ENCODE assay signal across 16 cellular contexts in genomic region chr1:91611498-91611917, GRCh38.
DNase-seq lines count a peak whose midpoint lies in the region; ATAC-seq and TF ChIP-seq lines count a peak whose summit lies in the region.
"Had no signal": no experiment of that assay in that cellular context is flagged by ENCODE, and none has a peak within 500 bp of the region (broad histone marks: within the 10 kb centered on the region; RNA-seq: fewer than 3 reads in every experiment).

No MANE protein-coding gene starts in this region.

- H3K27ac ChIP-seq in BLaER1 = no peak overlapping the region
- H3K27ac ChIP-seq: neutrophil had no signal

- H3K4me3 ChIP-seq in BLaER1 = no peak overlapping the region
- no peak overlapping the region for H3K4me3 ChIP-seq in mucosa of descending colon
- H3K4me3 ChIP-seq: adrenal gland had no signal

- peak overlapping the region; percentile 58 for H3K4me2 ChIP-seq in BLaER1

- H3K4me1 ChIP-seq in BLaER1 = peaks cover 19% of the 10 kb centered on the region
- H3K4me1 ChIP-seq in mucosa of descending colon (ENCODE audit: low read depth) = no peaks in the 10 kb centered on the region
- H3K4me1 ChIP-seq: adrenal gland had no signal

- intact Hi-C loops in mucosa of descending colon (cut with DNase I, micrococcal nuclease) = no loop called here

- TF ChIP-seq CTCF in mucosa of descending colon (IDR thresholded peaks at IDR 0.05) = no peak

- no peaks in the 10 kb centered on the region for H4K20me1 ChIP-seq in BLaER1

- peak; percentile 92 for ATAC-seq in mucosa of descending colon
- no peak for ATAC-seq in HG02571 (IDR thresholded peaks at IDR 0.05; ENCODE audit: unreplicated experiment)

- DNase-seq in ecto neural progenitor cell (ENCODE audit: low spot score) = peak; percentile 71
- DNase-seq in mucosa of descending colon = peak; percentile 50 to 65 (median 65)
- DNase-seq in kidney glomerular epithelial cell (lab: John Stamatoyannopoulos, UW) = no peak
- no peak for DNase-seq in stimulated activated CD4-positive, alpha-beta T cell treated with anti-CD3 and anti-CD28 coated beads, Interleukin-4, amount 100 ng/mL, for 1 hour
- DNase-seq in germinal center (ENCODE audit: low spot score) = no peak
- DNase-seq: activated CD4-positive, CD25-positive, alpha-beta regulatory T cell; cortex of kidney; DND-41; KG1; kidney; NCI-H2029 treated with DMSO at 0.1 percent for 48 hours had no signal

- peak; percentile 90 for TF ChIP-seq EP300 in Ishikawa (IDR thresholded peaks at IDR 0.05; ENCODE audit: borderline replicate concordance)

- H3K9me3 ChIP-seq in BLaER1 (no peaks in the 10 kb centered on the region), mucosa of descending colon (no peaks in the 10 kb centered on the region)
- H3K9me3 ChIP-seq: adrenal gland, neutrophil had no signal

- H3K9ac ChIP-seq in BLaER1 = no peak overlapping the region

- H3K36me3 ChIP-seq in BLaER1 = no peaks in the 10 kb centered on the region
- no peaks in the 10 kb centered on the region for H3K36me3 ChIP-seq in mucosa of descending colon (ENCODE audit: low read depth)
- H3K36me3 ChIP-seq: adrenal gland, neutrophil had no signal

- peak; percentile 45 for TF ChIP-seq RAD21 in Ishikawa (IDR thresholded peaks at IDR 0.05; ENCODE audit: low read depth)

- no peaks in the 10 kb centered on the region for H3K27me3 ChIP-seq in BLaER1
- H3K27me3 ChIP-seq: adrenal gland, neutrophil had no signal

TF ChIP-seq in Ishikawa, 13 proteins besides CTCF, POLR2A, EP300 and RAD21:
- TF ChIP-seq USF1 (IDR thresholded peaks at IDR 0.05) (no peak), YY1 (IDR thresholded peaks at IDR 0.05; ENCODE audit: low read depth) (no peak), FOXM1 (IDR thresholded peaks at IDR 0.05; ENCODE audit: borderline replicate concordance, low read depth) (peak; percentile 89), NFIC (IDR thresholded peaks at IDR 0.05) (peak; percentile 51), CEBPB (IDR thresholded peaks at IDR 0.05) (peak; percentile 37; the same call in 1 of the 2 replicates), TCF12 (IDR thresholded peaks at IDR 0.05; ENCODE audit: low read depth) (peak; percentile 91), TAF1 (IDR thresholded peaks at IDR 0.05; ENCODE audit: low read depth) (no peak), CREB1 (IDR thresholded peaks at IDR 0.05; ENCODE audit: low read depth) (no peak), TEAD4 (IDR thresholded peaks at IDR 0.05) (peak; percentile 97), ZBTB7A (IDR thresholded peaks at IDR 0.05; ENCODE audit: low read depth) (peak; percentile 68; the same call in 1 of the 2 replicates), EGR1 (IDR thresholded peaks at IDR 0.05) (0 out of 2 replicates have a peak, but pooled peaks have one; percentile 13)
- TF ChIP-seq, protein P1, sequence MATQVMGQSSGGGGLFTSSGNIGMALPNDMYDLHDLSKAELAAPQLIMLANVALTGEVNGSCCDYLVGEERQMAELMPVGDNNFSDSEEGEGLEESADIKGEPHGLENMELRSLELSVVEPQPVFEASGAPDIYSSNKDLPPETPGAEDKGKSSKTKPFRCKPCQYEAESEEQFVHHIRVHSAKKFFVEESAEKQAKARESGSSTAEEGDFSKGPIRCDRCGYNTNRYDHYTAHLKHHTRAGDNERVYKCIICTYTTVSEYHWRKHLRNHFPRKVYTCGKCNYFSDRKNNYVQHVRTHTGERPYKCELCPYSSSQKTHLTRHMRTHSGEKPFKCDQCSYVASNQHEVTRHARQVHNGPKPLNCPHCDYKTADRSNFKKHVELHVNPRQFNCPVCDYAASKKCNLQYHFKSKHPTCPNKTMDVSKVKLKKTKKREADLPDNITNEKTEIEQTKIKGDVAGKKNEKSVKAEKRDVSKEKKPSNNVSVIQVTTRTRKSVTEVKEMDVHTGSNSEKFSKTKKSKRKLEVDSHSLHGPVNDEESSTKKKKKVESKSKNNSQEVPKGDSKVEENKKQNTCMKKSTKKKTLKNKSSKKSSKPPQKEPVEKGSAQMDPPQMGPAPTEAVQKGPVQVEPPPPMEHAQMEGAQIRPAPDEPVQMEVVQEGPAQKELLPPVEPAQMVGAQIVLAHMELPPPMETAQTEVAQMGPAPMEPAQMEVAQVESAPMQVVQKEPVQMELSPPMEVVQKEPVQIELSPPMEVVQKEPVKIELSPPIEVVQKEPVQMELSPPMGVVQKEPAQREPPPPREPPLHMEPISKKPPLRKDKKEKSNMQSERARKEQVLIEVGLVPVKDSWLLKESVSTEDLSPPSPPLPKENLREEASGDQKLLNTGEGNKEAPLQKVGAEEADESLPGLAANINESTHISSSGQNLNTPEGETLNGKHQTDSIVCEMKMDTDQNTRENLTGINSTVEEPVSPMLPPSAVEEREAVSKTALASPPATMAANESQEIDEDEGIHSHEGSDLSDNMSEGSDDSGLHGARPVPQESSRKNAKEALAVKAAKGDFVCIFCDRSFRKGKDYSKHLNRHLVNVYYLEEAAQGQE (IDR thresholded peaks at IDR 0.05; ENCODE audit: low read depth) = no peak
- TF ChIP-seq, protein P2, sequence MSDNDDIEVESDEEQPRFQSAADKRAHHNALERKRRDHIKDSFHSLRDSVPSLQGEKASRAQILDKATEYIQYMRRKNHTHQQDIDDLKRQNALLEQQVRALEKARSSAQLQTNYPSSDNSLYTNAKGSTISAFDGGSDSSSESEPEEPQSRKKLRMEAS (IDR thresholded peaks at IDR 0.05) = peak; percentile 47

Comparison
In these comparisons a context has a peak if more than half of its experiments do, and no peak if none do; other contexts are left out.
1. DNase-seq: peak in ecto neural progenitor cell (single experiment) and mucosa of descending colon (3 of 3); none in kidney glomerular epithelial cell (single experiment), stimulated activated CD4-positive, alpha-beta T cell treated with anti-CD3 and anti-CD28 coated beads, Interleukin-4, amount 100 ng/mL, for 1 hour (single experiment) and germinal center (single experiment).